ENCODE assay signal across 23 cellular contexts in genomic region chr2:56313541-56313940, GRCh38.
A peak's percentile ranks its signal among the peaks of the same experiment; 100 is the strongest.
DNase-seq lines count a peak whose midpoint lies in the region; ATAC-seq and TF ChIP-seq lines count a peak whose summit lies in the region.
"Had no signal": no experiment of that assay in that cellular context is flagged by ENCODE, and none has a peak within 500 bp of the region (broad histone marks: within the 10 kb centered on the region; RNA-seq: fewer than 3 reads in every experiment).

No MANE protein-coding gene starts in this region.

- H3K79me1 ChIP-seq in mesendoderm (ENCODE audit: low read length), result no peaks in the 10 kb centered on the region

- H3K27me3 ChIP-seq in right cardiac atrium (ENCODE audit: control insufficient read depth, insufficient read depth), result no peaks in the 10 kb centered on the region
- no peaks in the 10 kb centered on the region for H3K27me3 ChIP-seq in mesendoderm (ENCODE audit: insufficient read depth, low read length, poor library complexity)
- H3K27me3 ChIP-seq in upper lobe of right lung, result no peaks in the 10 kb centered on the region
- H3K27me3 ChIP-seq in foreskin keratinocyte, result no peaks in the 10 kb centered on the region
- H3K27me3 ChIP-seq: cardiac muscle cell, pancreas, upper lobe of left lung had no signal

- H3K9me3 ChIP-seq in right cardiac atrium (ENCODE audit: control insufficient read depth, low read length) (no peaks in the 10 kb centered on the region), upper lobe of right lung (no peaks in the 10 kb centered on the region)
- H3K9me3 ChIP-seq: pancreas, upper lobe of left lung had no signal

- H3K9me3 Mint-ChIP-seq in T-cell, result peaks cover 0 to 5% (median 2%) of the 10 kb centered on the region in 3 donors
- H3K9me3 Mint-ChIP-seq: activated T-cell treated with anti-CD3 and anti-CD28 coated beads, Interleukin-2, amount 50 U/mL, for 4 hours had no signal

- H3K18ac ChIP-seq in mesendoderm (ENCODE audit: low read length), result no peak overlapping the region

- DNase-seq in right cardiac atrium (no peak), left cardiac atrium (no peak), NCI-H774 (lab: John Stamatoyannopoulos, UW) (peak; percentile 31), mesendoderm (peak; percentile 25), upper lobe of right lung (no peak), AML-193 (lab: John Stamatoyannopoulos, UW) (no peak), T-cell (no peak), foreskin keratinocyte (no peak)
- DNase-seq: activated CD8-positive, alpha-beta memory T cell treated with anti-CD3 and anti-CD28 coated beads for 24 hours; activated naive CD4-positive, alpha-beta T cell treated with Interleukin-2 at 50 U/mL for 16 hours; activated T-cell treated with anti-CD3 and anti-CD28 coated beads, Interleukin-2, amount 50 U/mL, for 4 hours; amniotic stem cell; foreskin fibroblast; naive thymus-derived CD4-positive, alpha-beta T cell; NCI-H1436; NCI-H2227 treated with DMSO at 0.1 percent for 48 hours; NK-92 treated with Interleukin-12 subunit alpha and Interleukin-12 subunit beta, amount 100 ng/mL, for 24 hours; pancreas; stimulated activated naive CD8-positive, alpha-beta T cell treated with anti-CD3 and anti-CD28 coated beads, Interleukin-15, Interleukin-2, amounts not matched to agents 100 U/mL and 50 U/mL, for 24 hours; upper lobe of left lung had no signal

- TF ChIP-seq CTCF in upper lobe of right lung (IDR thresholded peaks at IDR 0.05) (no peak), foreskin keratinocyte (conservative IDR thresholded peaks at IDR 0.05) (no peak)

- no peaks in the 10 kb centered on the region for H3K36me3 ChIP-seq in mesendoderm (ENCODE audit: control insufficient read depth, insufficient read depth, low read length)
- no peaks in the 10 kb centered on the region for H3K36me3 ChIP-seq in upper lobe of right lung
- H3K36me3 ChIP-seq: cardiac muscle cell, pancreas, upper lobe of left lung had no signal

- H3K79me2 ChIP-seq in mesendoderm (ENCODE audit: control insufficient read depth, insufficient read depth, low read length), result no peaks in the 10 kb centered on the region

- no peak overlapping the region for H4K5ac ChIP-seq in mesendoderm (ENCODE audit: low read length)

- H2BK120ac ChIP-seq in mesendoderm (ENCODE audit: low read depth, low read length), result no peak overlapping the region

- H3K23ac ChIP-seq in mesendoderm (ENCODE audit: low read length), result no peak overlapping the region

- H3K4me1 Mint-ChIP-seq in T-cell, result no peaks in the 10 kb centered on the region
- H3K4me1 Mint-ChIP-seq: memory B cell; naive thymus-derived CD4-positive, alpha-beta T cell had no signal

- no peak overlapping the region for H3K9ac ChIP-seq in mesendoderm (ENCODE audit: low read length)

- H3K4me2 ChIP-seq in mesendoderm (ENCODE audit: low read length), result no peak overlapping the region

- no peaks in the 10 kb centered on the region for H3K4me1 ChIP-seq in right cardiac atrium (ENCODE audit: control insufficient read depth, insufficient read depth, low read length)
- no peaks in the 10 kb centered on the region for H3K4me1 ChIP-seq in mesendoderm (ENCODE audit: control insufficient read depth, low read depth, low read length)
- H3K4me1 ChIP-seq in upper lobe of right lung, result no peaks in the 10 kb centered on the region
- no peaks in the 10 kb centered on the region for H3K4me1 ChIP-seq in foreskin keratinocyte
- H3K4me1 ChIP-seq: pancreas had no signal

- no peak overlapping the region for H3K4ac ChIP-seq in mesendoderm (ENCODE audit: low read depth, low read length)

- 62% methylated on average over 1 of the region's 1 CpG for WGBS in right cardiac atrium
- WGBS in mesendoderm (ENCODE audit: extremely low coverage, insufficient coverage, low lambda C conversion rate), result no CpG with 5 or more reads among the region's 1 CpG

- H3K4me3 ChIP-seq in right cardiac atrium (ENCODE audit: low read length), result no peak overlapping the region
- H3K4me3 ChIP-seq in mesendoderm (ENCODE audit: low read length), result no peak overlapping the region
- H3K4me3 ChIP-seq in upper lobe of right lung, result no peak overlapping the region
- H3K4me3 ChIP-seq: cardiac muscle cell, pancreas, upper lobe of left lung had no signal

- no peaks in the 10 kb centered on the region for H3K27me3 Mint-ChIP-seq in T-cell
- H3K27me3 Mint-ChIP-seq: memory B cell; naive thymus-derived CD4-positive, alpha-beta T cell had no signal

- no peaks in the 10 kb centered on the region for H3K36me3 Mint-ChIP-seq in T-cell
- H3K36me3 Mint-ChIP-seq: memory B cell; naive thymus-derived CD4-positive, alpha-beta T cell had no signal

- no peak overlapping the region for H2AK5ac ChIP-seq in mesendoderm (ENCODE audit: low read length)

- CTCF ChIA-PET in T-cell (lab: Charles Lee), result no interaction called here

- H3K4me3 Mint-ChIP-seq in T-cell, result no peak overlapping the region
- H3K4me3 Mint-ChIP-seq: activated T-cell treated with anti-CD3 and anti-CD28 coated beads, Interleukin-2, amount 50 U/mL, for 4 hours; memory B cell; naive thymus-derived CD4-positive, alpha-beta T cell had no signal

- no peak overlapping the region for H2BK5ac ChIP-seq in mesendoderm (ENCODE audit: low read length)

- H3K27ac ChIP-seq in right cardiac atrium (ENCODE audit: low read length) (peak overlapping the region; percentile 12), mesendoderm (ENCODE audit: low read depth, low read length) (no peak overlapping the region), upper lobe of right lung (no peak overlapping the region), foreskin keratinocyte (no peak overlapping the region)
- H3K27ac ChIP-seq: cardiac muscle cell, epithelial cell of prostate, pancreas had no signal

- no peak for ATAC-seq in right cardiac atrium
- ATAC-seq in left cardiac atrium, result no peak
- ATAC-seq in upper lobe of right lung, result peak; percentile 9
- ATAC-seq in T-cell (replicated peaks in 1 of 4), result no peak
- no peak for ATAC-seq in foreskin keratinocyte
- ATAC-seq: activated T-cell treated with anti-CD3 and anti-CD28 coated beads, Interleukin-2, amount 50 U/mL, for 4 hours; naive thymus-derived CD4-positive, alpha-beta T cell; stimulated activated naive CD8-positive, alpha-beta T cell treated with anti-CD3 and anti-CD28 coated beads, Interleukin-15, Interleukin-2, amounts not matched to agents 100 U/mL and 50 U/mL, for 24 hours had no signal

- no peak overlapping the region for H3K27ac Mint-ChIP-seq in T-cell
- H3K27ac Mint-ChIP-seq: memory B cell; naive thymus-derived CD4-positive, alpha-beta T cell had no signal

- no peak overlapping the region for H3K56ac ChIP-seq in mesendoderm (ENCODE audit: low read length)

- POLR2A ChIA-PET in T-cell (lab: Charles Lee), result no interaction called here

- H4K8ac ChIP-seq in mesendoderm (ENCODE audit: low read depth, low read length), result no peak overlapping the region

- no peak overlapping the region for H2BK15ac ChIP-seq in mesendoderm (replicated peaks; ENCODE audit: low read depth)

- intact Hi-C loops in right cardiac atrium (cut with DNase I), result no loop called here
- intact Hi-C loops in left cardiac atrium (cut with DNase I), result no loop called here
- intact Hi-C loops in upper lobe of right lung (cut with DNase I), result no loop called here

Comparison
In these comparisons a context has a peak if more than half of its experiments do, and no peak if none do; other contexts are left out.
1. DNase-seq: peak in NCI-H774 (single experiment) and mesendoderm (single experiment); none in right cardiac atrium (0 of 3), left cardiac atrium (single experiment), upper lobe of right lung (single experiment), AML-193 (0 of 2), T-cell (0 of 34) and foreskin keratinocyte (0 of 2).